Comparison of ENCODE assay signal across 1 cellular context in genomic region chr2:84927275-84927627, GRCh38.
TF ChIP-seq lines count a peak whose summit lies in the region.

No MANE protein-coding gene starts in this region.

TF ChIP-seq in IMR-90, 13 proteins besides CTCF, POLR2A, EP300 and RAD21 (continued from another document):
- TF ChIP-seq CHD1 (IDR thresholded peaks at IDR 0.05; ENCODE audit: low read depth, low read length) (no peak), MAFK (IDR thresholded peaks at IDR 0.05; ENCODE audit: low read depth, low read length) (no peak), NFE2L2 (IDR thresholded peaks at IDR 0.05; ENCODE audit: low read depth, low read length) (no peak), MXI1 (IDR thresholded peaks at IDR 0.05; ENCODE audit: borderline replicate concordance, low read depth, low read length) (no peak), MAZ (IDR thresholded peaks at IDR 0.05; ENCODE audit: borderline replicate concordance, low read depth, low read length) (no peak)
